20 cellular contexts compared by ENCODE assay signal in the genomic region with DNA sequence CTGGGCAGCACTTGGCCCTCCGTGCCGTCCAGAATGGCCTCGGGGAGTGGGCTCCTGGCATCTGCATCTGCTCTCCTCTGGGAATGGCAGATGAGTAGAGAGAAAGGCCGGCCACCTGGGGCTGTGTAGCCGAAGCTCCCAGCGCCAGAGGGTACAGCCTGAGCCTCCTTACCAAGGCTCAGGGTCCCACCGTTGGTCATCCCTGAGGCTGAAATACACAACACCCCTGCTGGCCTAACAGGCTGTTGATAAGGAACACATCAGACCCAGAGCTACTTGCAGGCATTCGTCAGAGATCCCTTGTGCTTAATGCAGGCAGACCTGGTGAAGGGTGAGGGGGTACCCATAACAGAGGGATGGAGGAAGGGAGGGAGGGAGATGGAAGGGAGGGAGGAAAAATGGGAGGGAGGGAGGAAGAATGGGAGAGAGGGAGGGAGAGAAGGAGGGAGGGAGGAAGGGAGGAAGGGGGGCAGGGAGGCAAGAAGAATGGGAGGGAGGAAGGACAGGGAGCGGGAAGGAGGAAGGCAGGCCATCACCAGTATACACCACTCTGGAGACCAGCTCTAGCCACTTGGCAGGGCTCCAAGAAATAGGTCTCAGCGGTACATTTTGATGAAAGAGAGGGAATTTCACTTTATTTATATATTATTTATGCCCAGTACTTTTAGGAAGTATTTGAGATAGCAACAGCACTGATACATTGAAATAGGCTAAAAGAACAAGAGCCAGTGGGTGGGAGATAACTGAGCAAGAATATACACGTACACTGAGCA.
DNase-seq lines count a peak whose midpoint lies in the region; ATAC-seq and TF ChIP-seq lines count a peak whose summit lies in the region.
"Had no signal": no experiment of that assay in that cellular context is flagged by ENCODE, and none has a peak within 500 bp of the region (broad histone marks: within the 10 kb centered on the region; RNA-seq: fewer than 3 reads in every experiment).

No MANE protein-coding gene starts in this region.

- TF ChIP-seq CTCF in parathyroid adenoma (IDR thresholded peaks at IDR 0.05) = no peak

- peak overlapping the region; percentile 77 for H2AFZ ChIP-seq in parathyroid adenoma

- H3K9me3 ChIP-seq in parathyroid adenoma (ENCODE audit: control insufficient read depth, low read length) = no peaks in the 10 kb centered on the region
- H3K9me3 ChIP-seq: colonic mucosa, gastrocnemius medialis had no signal

- no peaks in the 10 kb centered on the region for H3K36me3 ChIP-seq in parathyroid adenoma (ENCODE audit: control insufficient read depth, insufficient read depth, low read length)
- H3K36me3 ChIP-seq: colonic mucosa, gastrocnemius medialis had no signal

- ATAC-seq in left colon (no peak), HG03565 (IDR thresholded peaks at IDR 0.05; ENCODE audit: unreplicated experiment) (no peak)
- ATAC-seq: natural killer cell treated with Interleukin-12 subunit alpha and Interleukin-12 subunit beta and Interleukin-15 and Interleukin-18, amount 100 ng/mL, for 72 hours had no signal

- peak overlapping the region; percentile 78 for H3K27ac ChIP-seq in parathyroid adenoma
- H3K27ac ChIP-seq: C4-2B, colonic mucosa, SK-N-MC had no signal

- no peaks in the 10 kb centered on the region for H3K79me2 ChIP-seq in parathyroid adenoma

- DNase-seq in NCI-H748 (lab: John Stamatoyannopoulos, UW; ENCODE audit: unreplicated experiment) (peak; percentile 38), NCI-H748 treated with DMSO at 0.1 percent for 48 hours (lab: John Stamatoyannopoulos, UW) (no peak), cerebellar cortex (ENCODE audit: low spot score) (peak; percentile 55), left colon (no peak), NCI-H524 (lab: John Stamatoyannopoulos, UW) (no peak)
- DNase-seq: activated CD4-positive, alpha-beta T cell treated with anti-CD3 and anti-CD28 coated beads for 48 hours; activated T-cell treated with anti-CD3 and anti-CD28 coated beads, Interleukin-2, amount 50 U/mL, for 24 hours; colonic mucosa; hippocampal formation; MM.1S; NCI-H1694; stimulated activated CD4-positive, alpha-beta T cell treated with anti-CD3 and anti-CD28 coated beads, Interleukin-15, amount 100 ng/mL, for 24 hours; T-helper 2 cell had no signal

- H3K4me3 ChIP-seq in parathyroid adenoma (ENCODE audit: low read depth, low read length) = no peak overlapping the region
- H3K4me3 ChIP-seq: colonic mucosa, SK-N-MC had no signal

- TF ChIP-seq EP300 in Ishikawa (IDR thresholded peaks at IDR 0.05; ENCODE audit: borderline replicate concordance) = no peak

- no peak for TF ChIP-seq RAD21 in Ishikawa (IDR thresholded peaks at IDR 0.05; ENCODE audit: low read depth)

- no peaks in the 10 kb centered on the region for H3K27me3 ChIP-seq in parathyroid adenoma (ENCODE audit: control insufficient read depth, insufficient read depth, low read length)
- H3K27me3 ChIP-seq: colonic mucosa, gastrocnemius medialis had no signal

- intact Hi-C loops in left colon (cut with DNase I, micrococcal nuclease) = no loop called here

- H3K4me2 ChIP-seq in parathyroid adenoma (ENCODE audit: low read length) = peak overlapping the region; percentile 54

- H3K4me1 ChIP-seq in parathyroid adenoma = peaks cover 14% of the 10 kb centered on the region
- H3K4me1 ChIP-seq: colonic mucosa had no signal

- no peak overlapping the region for H3K9ac ChIP-seq in parathyroid adenoma

TF ChIP-seq in Ishikawa, 13 proteins besides CTCF, POLR2A, EP300 and RAD21:
- 0 out of 2 replicates have a peak, but pooled peaks have one; percentile 9 for TF ChIP-seq NFIC (IDR thresholded peaks at IDR 0.05)
- no peak for TF ChIP-seq TAF1 (IDR thresholded peaks at IDR 0.05; ENCODE audit: low read depth)
- TF ChIP-seq FOXM1 (IDR thresholded peaks at IDR 0.05; ENCODE audit: borderline replicate concordance, low read depth) = no peak

Comparison
In these comparisons a context has a peak if more than half of its experiments do, and no peak if none do; other contexts are left out.
1. DNase-seq: peak in NCI-H748 (single experiment) and cerebellar cortex (single experiment); none in NCI-H748 treated with DMSO at 0.1 percent for 48 hours (single experiment), left colon (0 of 2) and NCI-H524 (0 of 2).